31 cellular contexts compared by ENCODE assay signal in the genomic region with DNA sequence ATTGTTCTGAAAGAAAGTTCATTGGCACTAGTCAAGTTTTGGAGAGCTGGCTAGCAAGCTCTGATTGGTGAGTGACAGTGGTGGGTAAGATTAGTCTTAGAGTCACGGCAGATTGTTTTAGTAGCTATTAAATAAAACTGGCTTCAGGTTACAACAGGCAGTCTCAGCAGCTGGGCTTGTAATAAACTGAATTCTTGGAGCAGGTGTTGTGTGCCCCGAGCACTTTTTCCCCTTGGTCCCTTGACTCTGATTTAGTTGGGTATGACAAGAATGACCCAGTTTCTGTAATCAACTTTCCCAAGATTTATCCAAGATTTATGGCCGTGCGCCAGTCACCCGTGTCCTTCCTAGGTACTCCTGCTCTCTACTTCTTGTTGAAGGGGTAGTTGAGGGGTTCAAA. TPM values are rescaled to one million over a fixed set of nuclear protein-coding genes. Genes with fewer than 3 reads are reported as not detected.
DNase-seq lines count a peak whose midpoint lies in the region; ATAC-seq, FAIRE-seq and TF ChIP-seq lines count a peak whose summit lies in the region.
"Had no signal": no experiment of that assay in that cellular context is flagged by ENCODE, and none has a peak within 500 bp of the region (broad histone marks: within the 10 kb centered on the region; RNA-seq: fewer than 3 reads in every experiment).

No MANE protein-coding gene starts in this region.

- WGBS in H9 (ENCODE audit: extremely low coverage, insufficient read length, low lambda C conversion rate) = no CpG with 5 or more reads among the region's 5 CpGs

- H4K91ac ChIP-seq in H9 (ENCODE audit: insufficient read length, low read depth, low read length) = no peak overlapping the region

- no peaks in the 10 kb centered on the region for H3K23me2 ChIP-seq in H9 (ENCODE audit: insufficient read length, low read depth, low read length, poor library complexity, severe bottlenecking)

- H3K27ac Mint-ChIP-seq in H9 = peak overlapping the region in 2 of 3 experiments; percentile 17 to 60; a peak in 2 of 7 replicates
- H3K27ac Mint-ChIP-seq in nephron progenitor cell = peak overlapping the region; percentile 95
- H3K27ac Mint-ChIP-seq: activated CD4-positive, alpha-beta T cell treated with anti-CD3 and anti-CD28 coated beads for 36 hours; activated CD8-positive, alpha-beta T cell treated with anti-CD3 and anti-CD28 coated beads, Interleukin-2, amount 10 ng/mL, durations not matched to agents 7 days and 5 days; activated naive CD8-positive, alpha-beta T cell had no signal

- H3K4me1 Mint-ChIP-seq in H9 = peaks cover 0 to 3% of the 10 kb centered on the region in 2 experiments; a peak in 1 of 4 replicates
- H3K4me1 Mint-ChIP-seq in nephron progenitor cell = peaks cover 33% of the 10 kb centered on the region
- H3K4me1 Mint-ChIP-seq: activated CD4-positive, alpha-beta T cell treated with anti-CD3 and anti-CD28 coated beads for 36 hours had no signal

- H3K9me3 Mint-ChIP-seq in H9 = peaks cover 4 to 6% of the 10 kb centered on the region in 2 experiments; a peak in 4 of 5 replicates
- H3K9me3 Mint-ChIP-seq in nephron progenitor cell = no peaks in the 10 kb centered on the region
- H3K9me3 Mint-ChIP-seq: effector memory CD8-positive, alpha-beta T cell had no signal

- H4K20me1 ChIP-seq in H9 (ENCODE audit: control insufficient read depth, insufficient read depth, insufficient read length) = no peaks in the 10 kb centered on the region
- H4K20me1 ChIP-seq: BLaER1 had no signal

- H3K27me3 Mint-ChIP-seq in H9 (ENCODE audit: low read depth) (no peaks in the 10 kb centered on the region; the same call in 1 of the 2 replicates), nephron progenitor cell (ENCODE audit: low read depth, poor library complexity) (no peaks in the 10 kb centered on the region)
- H3K27me3 Mint-ChIP-seq: activated CD4-positive, alpha-beta T cell treated with anti-CD3 and anti-CD28 coated beads for 36 hours; activated naive CD8-positive, alpha-beta T cell; effector memory CD8-positive, alpha-beta T cell; T-helper 17 cell had no signal

- no peak overlapping the region for H3K56ac ChIP-seq in H9 (ENCODE audit: insufficient read length, low read depth, low read length)

- no peak overlapping the region for H3K4ac ChIP-seq in H9 (ENCODE audit: low read depth, low read length)

- peak; percentile 53 for FAIRE-seq in D721Med (lab: Jason Lieb, UNC)

- no peak overlapping the region for H3T11ph ChIP-seq in H9 (ENCODE audit: low read length)

- no peak overlapping the region for H3K23ac ChIP-seq in H9 (ENCODE audit: insufficient read length, low read depth, low read length)

- H3K4me2 ChIP-seq in H9 (ENCODE audit: insufficient read depth, insufficient read length, low read length) = no peak overlapping the region
- H3K4me2 ChIP-seq: BLaER1 had no signal

- TF ChIP-seq CTCF in D721Med (IDR thresholded peaks at IDR 0.05; ENCODE audit: insufficient read depth, missing control alignments) (no peak), H9 (conservative IDR thresholded peaks at IDR 0.05) (no peak), VCaP (conservative IDR thresholded peaks at IDR 0.05) (no peak), nephron progenitor cell (IDR thresholded peaks at IDR 0.05) (no peak)

- H2BK15ac ChIP-seq in H9 (ENCODE audit: low read depth, low read length) = no peak overlapping the region

- no peak overlapping the region for H4K5ac ChIP-seq in H9 (ENCODE audit: insufficient read length, low read depth, low read length)

- no peak overlapping the region for H2BK120ac ChIP-seq in H9 (ENCODE audit: low read depth, low read length, poor library complexity, severe bottlenecking)

- H4K8ac ChIP-seq in H9 (replicated peaks; ENCODE audit: insufficient read length, low read depth, low read length) = no peak overlapping the region

- H3K36me3 Mint-ChIP-seq in H9 (ENCODE audit: insufficient read depth in 1 of 3, low read depth in 3 of 3) (peaks cover 5 to 13% (median 10%) of the 10 kb centered on the region in 3 experiments; a peak in 5 of 7 replicates), nephron progenitor cell (ENCODE audit: low read depth) (peaks cover 17% of the 10 kb centered on the region)
- H3K36me3 Mint-ChIP-seq: activated naive CD8-positive, alpha-beta T cell had no signal

- H3K4me1 ChIP-seq in H9 (ENCODE audit: insufficient read depth, low read length) = no peaks in the 10 kb centered on the region
- H3K4me1 ChIP-seq: ascending aorta, BLaER1, left lung had no signal

- no peak overlapping the region for H2BK20ac ChIP-seq in H9 (ENCODE audit: low read depth, low read length, poor library complexity, severe bottlenecking)

- H3K27ac ChIP-seq in H9 (ENCODE audit: insufficient read length, low read depth, low read length) (no peak overlapping the region), VCaP (peak overlapping the region; percentile 98)
- H3K27ac ChIP-seq: ascending aorta, BLaER1, coronary artery, left lung, neutrophil, upper lobe of left lung had no signal

- H3K27me3 ChIP-seq in H9 (ENCODE audit: insufficient read depth, low read length) = no peaks in the 10 kb centered on the region
- H3K27me3 ChIP-seq: ascending aorta, BLaER1, left lung, neutrophil, right lobe of liver, upper lobe of left lung had no signal

- no peak overlapping the region for H3K18ac ChIP-seq in H9 (ENCODE audit: insufficient read length, low read depth, low read length)

- H3K14ac ChIP-seq in H9 (ENCODE audit: insufficient read depth, low read length) = no peak overlapping the region

- ATAC-seq in GM18870 (IDR thresholded peaks at IDR 0.05; ENCODE audit: unreplicated experiment) = no peak
- ATAC-seq in GM19324 (IDR thresholded peaks at IDR 0.05; ENCODE audit: low FRiP score, unreplicated experiment) = no peak
- ATAC-seq: activated CD4-positive, alpha-beta T cell treated with anti-CD3 and anti-CD28 coated beads for 36 hours; activated CD8-positive, alpha-beta T cell treated with anti-CD3 and anti-CD28 coated beads, Interleukin-2, amount 10 ng/mL, durations not matched to agents 7 days and 5 days; effector memory CD8-positive, alpha-beta T cell; K562; PC-3; right lobe of liver; T-helper 17 cell had no signal

- no peak overlapping the region for H2AK5ac ChIP-seq in H9 (ENCODE audit: insufficient read length, low read length)

- no peaks in the 10 kb centered on the region for H3K79me2 ChIP-seq in H9 (ENCODE audit: insufficient read depth, low read length)

- H3K9ac ChIP-seq in H9 (ENCODE audit: extremely low read depth, insufficient read length, low read length) = no peak overlapping the region
- H3K9ac ChIP-seq: BLaER1 had no signal

- no peak for DNase-seq in D721Med (ENCODE audit: insufficient read length, low spot score)
- no peak for DNase-seq in H9
- DNase-seq in nephron progenitor cell = no peak
- DNase-seq in stimulated activated CD4-positive, alpha-beta T cell treated with anti-CD3 and anti-CD28 coated beads, Interleukin-4, amount 100 ng/mL, for 1 hour = no peak
- DNase-seq in activated CD4-positive, alpha-beta T cell treated with anti-CD3 and anti-CD28 coated beads for 48 hours = no peak
- DNase-seq: activated CD4-positive, alpha-beta T cell treated with anti-CD3 and anti-CD28 coated beads for 36 hours; activated CD8-positive, alpha-beta T cell treated with anti-CD3 and anti-CD28 coated beads, Interleukin-2, amount 10 ng/mL, durations not matched to agents 7 days and 5 days; activated effector memory CD4-positive, alpha-beta T cell treated with Interleukin-2 at 50 U/mL for 16 hours; activated T-cell treated with anti-CD3 and anti-CD28 coated beads for 4 hours; effector memory CD8-positive, alpha-beta T cell; GDM1; left lung; mesenchymal stem cell; NCI-H1048; NCI-H1694 treated with DMSO at 0.1 percent for 48 hours; NCI-H524 treated with DMSO at 0.1 percent for 48 hours; PC-3; stimulated activated CD4-positive, alpha-beta T cell treated with anti-CD3 and anti-CD28 coated beads, Interleukin-12 subunit alpha, Interleukin-12 subunit beta, amount 100 ng/mL, for 4 hours; stimulated activated CD4-positive, alpha-beta T cell treated with anti-CD3 and anti-CD28 coated beads, Interleukin-2, amount 100 ng/mL, for 48 hours; T-helper 17 cell; upper lobe of left lung had no signal

- no peak overlapping the region for H2BK5ac ChIP-seq in H9 (ENCODE audit: insufficient read length, low read length)

- H2BK12ac ChIP-seq in H9 (ENCODE audit: insufficient read length, low read depth, low read length) = no peak overlapping the region

- H3K79me1 ChIP-seq in H9 (ENCODE audit: insufficient read depth, low read depth, low read length, poor library complexity, severe bottlenecking) = no peaks in the 10 kb centered on the region

- no peak overlapping the region for H2AFZ ChIP-seq in H9 (ENCODE audit: low read length)

- H3K4me3 Mint-ChIP-seq in H9 (no peak overlapping the region), nephron progenitor cell (no peak overlapping the region)
- H3K4me3 Mint-ChIP-seq: activated CD4-positive, alpha-beta T cell treated with anti-CD3 and anti-CD28 coated beads for 36 hours; activated CD8-positive, alpha-beta T cell treated with anti-CD3 and anti-CD28 coated beads, Interleukin-2, amount 10 ng/mL, durations not matched to agents 7 days and 5 days; activated naive CD8-positive, alpha-beta T cell; effector memory CD8-positive, alpha-beta T cell; T-helper 17 cell had no signal

- no peaks in the 10 kb centered on the region for H3K9me3 ChIP-seq in H9 (ENCODE audit: control insufficient read depth, low read depth, low read length)
- H3K9me3 ChIP-seq: ascending aorta, BLaER1, left lung, neutrophil, right lobe of liver, upper lobe of left lung had no signal

RNA-seq across cellular contexts. Expression of a gene that starts 40.2 kb away (rescaled TPM):
- total RNA-seq in H9 (2021) = 39.4 and 41.6 TPM in 2 replicates
